In genomic region chr20:63659370-63659769, GRCh38 we compare ENCODE assay signal across 1 cellular context.
TF ChIP-seq lines count a peak whose summit lies in the region.

No MANE protein-coding gene starts in this region.

TF ChIP-seq in WTC11, 78 proteins besides CTCF, POLR2A, EP300 and RAD21 (continued from another document):
- TF ChIP-seq, protein P1, sequence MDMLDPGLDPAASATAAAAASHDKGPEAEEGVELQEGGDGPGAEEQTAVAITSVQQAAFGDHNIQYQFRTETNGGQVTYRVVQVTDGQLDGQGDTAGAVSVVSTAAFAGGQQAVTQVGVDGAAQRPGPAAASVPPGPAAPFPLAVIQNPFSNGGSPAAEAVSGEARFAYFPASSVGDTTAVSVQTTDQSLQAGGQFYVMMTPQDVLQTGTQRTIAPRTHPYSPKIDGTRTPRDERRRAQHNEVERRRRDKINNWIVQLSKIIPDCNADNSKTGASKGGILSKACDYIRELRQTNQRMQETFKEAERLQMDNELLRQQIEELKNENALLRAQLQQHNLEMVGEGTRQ (CRISPR knock-in tag; IDR thresholded peaks at IDR 0.05) = no peak
- TF ChIP-seq TP53 (CRISPR knock-in tag; IDR thresholded peaks at IDR 0.05) = no peak
TF ChIP-seq in WTC11: peak in this region for 0.
